Comparison of ENCODE assay signal across 16 cellular contexts in genomic region chr1:178954291-178954690, GRCh38.
DNase-seq lines count a peak whose midpoint lies in the region; ATAC-seq, FAIRE-seq and TF ChIP-seq lines count a peak whose summit lies in the region.
"Had no signal": no experiment of that assay in that cellular context is flagged by ENCODE, and none has a peak within 500 bp of the region (broad histone marks: within the 10 kb centered on the region; RNA-seq: fewer than 3 reads in every experiment).

No MANE protein-coding gene starts in this region.

- BruUV-seq in K562 (replicated peaks; lab: Mats Ljungman, UMichigan): no TSS peak

- no peaks in the 10 kb centered on the region for H3K36me3 ChIP-seq in GM23338 (ENCODE audit: insufficient read depth)
- H3K36me3 ChIP-seq in K562 (ENCODE audit: control insufficient read depth, insufficient read depth, low read length): no peaks in the 10 kb centered on the region
- H3K36me3 ChIP-seq in gastroesophageal sphincter: no peaks in the 10 kb centered on the region
- no peaks in the 10 kb centered on the region for H3K36me3 ChIP-seq in sigmoid colon

- no peak overlapping the region for H3K27ac Mint-ChIP-seq in GM23338
- H3K27ac Mint-ChIP-seq: CD4-positive, CD25-positive, alpha-beta regulatory T cell had no signal

- CTCF ChIA-PET in K562 (lab: Yijun Ruan, JAX; ENCODE audit: low intra/inter-chr PET ratio): no interaction called here

- H3K4me1 Mint-ChIP-seq in GM23338: no peaks in the 10 kb centered on the region

- DNase-seq in GM23338 (ENCODE audit: low spot score): no peak
- no peak for DNase-seq in K562 (ENCODE audit: extremely low read depth in 1 of 4, low spot score in 3 of 4)
- no peak for DNase-seq in sigmoid colon
- no peak for DNase-seq in GM10266 (ENCODE audit: extremely low spot score)
- DNase-seq in left colon: no peak
- DNase-seq: CD4-positive, CD25-positive, alpha-beta regulatory T cell; DMS53; NCI-H1930; NCI-H2171; NCI-H748 treated with DMSO at 0.1 percent for 48 hours had no signal

- no peaks in the 10 kb centered on the region for H3K4me1 ChIP-seq in GM23338 (ENCODE audit: insufficient read depth)
- peaks cover 0 to 3% of the 10 kb centered on the region in 2 experiments; a peak in 2 of 5 replicates for H3K4me1 ChIP-seq in K562 (replicated peaks in 1 of 2; ENCODE audit: control insufficient read depth in 2 of 2, insufficient read depth in 2 of 2, low read length in 2 of 2)
- peaks cover 0 to 44% (median 26%) of the 10 kb centered on the region in 3 donors for H3K4me1 ChIP-seq in gastroesophageal sphincter
- H3K4me1 ChIP-seq in sigmoid colon: peaks cover 0 to 57% (median 51%) of the 10 kb centered on the region in 4 donors
- H3K4me1 ChIP-seq: A549 had no signal

- no peak for FAIRE-seq in K562 (lab: Jason Lieb, UNC)
- FAIRE-seq: A549, GM12878, GM18507, HTR-8/SVneo had no signal

- H3K4me3 Mint-ChIP-seq in GM23338: no peak overlapping the region
- H3K4me3 Mint-ChIP-seq: CD4-positive, CD25-positive, alpha-beta regulatory T cell had no signal

- POLR2A ChIA-PET in K562 (lab: Yijun Ruan, JAX): no interaction called here

- H3K27ac ChIP-seq in GM23338 (ENCODE audit: low read depth) (no peak overlapping the region), K562 (ENCODE audit: extremely low read depth, low read depth, low read length) (no peak overlapping the region), gastroesophageal sphincter (peak overlapping the region in 3 of 4 donors; percentile 68 to 77 (median 69)), sigmoid colon (peak overlapping the region; percentile 58 to 74 (median 72))
- H3K27ac ChIP-seq: A549 had no signal

- H3K9ac ChIP-seq in K562 (ENCODE audit: insufficient read depth in 1 of 2, low read depth in 2 of 2, low read length in 2 of 2): peak overlapping the region in 1 of 2 experiments; percentile 42; a peak in 1 of 4 replicates

- no peaks in the 10 kb centered on the region for H3F3A ChIP-seq in GM23338 (replicated peaks; ENCODE audit: low read depth)

- no peaks in the 10 kb centered on the region; the same call in 1 of the 2 replicates for H3K9me2 ChIP-seq in GM23338 (ENCODE audit: insufficient read depth)

- no peak overlapping the region for H3K4me2 ChIP-seq in GM23338
- no peak overlapping the region for H3K4me2 ChIP-seq in K562 (ENCODE audit: insufficient read depth, low read length)
- H3K4me2 ChIP-seq: A549 had no signal

- intact Hi-C loops in K562 (cut with micrococcal nuclease) (no loop called here), sigmoid colon (cut with DNase I) (loop anchor here (5.0 kb wide), 1 partner anchor 48 kb away; no protein-coding TSS in a partner anchor), left colon (cut with DNase I, micrococcal nuclease) (no loop called here)

- 7% methylated on average over 14 of the region's 14 CpGs for whole genome bisulfite sequencing in K562 (ENCODE audit: insufficient coverage, low coverage, missing lambda C conversion rate)
- 82 to 100% methylated on average over 1 to 7 of the region's 14 CpGs for WGBS in gastroesophageal sphincter (ENCODE audit: low coverage in 1 of 2), 2 donors
- WGBS in sigmoid colon, 2 donors: 93 to 96% methylated on average over 14 of the region's 14 CpGs

- in situ Hi-C loops in K562 (cut with MboI): no loop called here

- TF ChIP-seq POLR2A in K562 (conservative IDR thresholded peaks at IDR 0.05) (no peak), gastroesophageal sphincter (IDR thresholded peaks at IDR 0.05) (no peak), sigmoid colon (IDR thresholded peaks at IDR 0.05) (no peak)

- no peaks in the 10 kb centered on the region for H3K9me1 ChIP-seq in K562 (ENCODE audit: control insufficient read depth, insufficient read depth, low read length)

- H4K20me1 ChIP-seq in GM23338 (replicated peaks; ENCODE audit: insufficient read depth) (no peaks in the 10 kb centered on the region), K562 (replicated peaks; ENCODE audit: control insufficient read depth, insufficient read depth, low read length) (peaks cover 6% of the 10 kb centered on the region; the same call in 1 of the 2 replicates)

- no peaks in the 10 kb centered on the region; the same call in 2 of the 3 replicates for H3K9me3 Mint-ChIP-seq in GM23338
- H3K9me3 Mint-ChIP-seq: CD4-positive, CD25-positive, alpha-beta regulatory T cell had no signal

- H3K79me2 ChIP-seq in GM23338 (replicated peaks; ENCODE audit: insufficient read depth): no peaks in the 10 kb centered on the region
- H3K79me2 ChIP-seq in K562 (ENCODE audit: control insufficient read depth, insufficient read depth, low read length): no peaks in the 10 kb centered on the region

- no peak for TF ChIP-seq RAD21 in K562 (CRISPR knock-in tag; conservative IDR thresholded peaks at IDR 0.05 in 1 of 2, IDR thresholded peaks at IDR 0.05 in 1 of 2)

- no peaks in the 10 kb centered on the region for H3K36me3 Mint-ChIP-seq in GM23338 (ENCODE audit: low read depth)
- H3K36me3 Mint-ChIP-seq: CD4-positive, CD25-positive, alpha-beta regulatory T cell had no signal

- H3K4me3 ChIP-seq in GM23338: no peak overlapping the region
- no peak overlapping the region for H3K4me3 ChIP-seq in K562
- no peak overlapping the region for H3K4me3 ChIP-seq in gastroesophageal sphincter
- H3K4me3 ChIP-seq in sigmoid colon: no peak overlapping the region
- H3K4me3 ChIP-seq: A549, GM12878 had no signal

- no peaks in the 10 kb centered on the region for H3K9me3 ChIP-seq in K562 (replicated peaks; ENCODE audit: control insufficient read depth, insufficient read depth, low read depth, low read length)
- H3K9me3 ChIP-seq in gastroesophageal sphincter: no peaks in the 10 kb centered on the region
- no peaks in the 10 kb centered on the region for H3K9me3 ChIP-seq in sigmoid colon
- H3K9me3 ChIP-seq: A549 had no signal

- peak overlapping the region; percentile 52; the same call in 1 of the 2 replicates for H2AFZ ChIP-seq in GM23338
- H2AFZ ChIP-seq in K562 (ENCODE audit: low read depth, low read length): no peak overlapping the region

- ATAC-seq in GM23338 (no peak), K562 (no peak; the same call in 2 of the 3 replicates), gastroesophageal sphincter (no peak), GM19452 (IDR thresholded peaks at IDR 0.05; ENCODE audit: unreplicated experiment) (no peak), left colon (no peak)
- ATAC-seq: GM12878 had no signal

- H3K27me3 Mint-ChIP-seq in GM23338 (ENCODE audit: insufficient read depth, low read depth, poor library complexity): no peaks in the 10 kb centered on the region
- H3K27me3 Mint-ChIP-seq: CD4-positive, CD25-positive, alpha-beta regulatory T cell had no signal

- no peak for TF ChIP-seq EP300 in K562 (IDR thresholded peaks at IDR 0.05; ENCODE audit: low read length)
- no peak for TF ChIP-seq EP300 in gastroesophageal sphincter (IDR thresholded peaks at IDR 0.05)
- TF ChIP-seq EP300 in sigmoid colon (IDR thresholded peaks at IDR 0.05): no peak

- TF ChIP-seq CTCF in GM23338 (conservative IDR thresholded peaks at IDR 0.05; ENCODE audit: low read depth in 2 of 2): no peak
- TF ChIP-seq CTCF in K562 (IDR thresholded peaks at IDR 0.05 in 2 of 3, conservative IDR thresholded peaks at IDR 0.05 in 1 of 3; ENCODE audit: insufficient read depth in 2 of 3, low read depth in 1 of 3, low read length in 3 of 3): no peak
- no peak for TF ChIP-seq CTCF in gastroesophageal sphincter (IDR thresholded peaks at IDR 0.05)
- no peak for TF ChIP-seq CTCF in sigmoid colon (IDR thresholded peaks at IDR 0.05)
- TF ChIP-seq CTCF in GM10266 (IDR thresholded peaks at IDR 0.05; ENCODE audit: control insufficient read depth, insufficient read depth, low read depth, missing control alignments): no peak

- H3K27me3 ChIP-seq in GM23338 (ENCODE audit: insufficient read depth) (no peaks in the 10 kb centered on the region), K562 (ENCODE audit: control insufficient read depth in 2 of 2, insufficient read depth in 2 of 2, low read length in 2 of 2) (peaks cover 37 to 67% of the 10 kb centered on the region in 2 experiments), gastroesophageal sphincter (no peaks in the 10 kb centered on the region), sigmoid colon (no peaks in the 10 kb centered on the region)

TF ChIP-seq in GM23338, 12 proteins besides CTCF, POLR2A, EP300 and RAD21 (continues in another document):
- no peak for TF ChIP-seq EZH2phosphoT487 (IDR thresholded peaks at IDR 0.05; ENCODE audit: unreplicated experiment)

TF ChIP-seq in K562, 482 proteins besides CTCF, POLR2A, EP300 and RAD21:
- no peak for TF ChIP-seq BRCA1 (IDR thresholded peaks at IDR 0.05)
- no peak for TF ChIP-seq BRCA1 (CRISPR knock-in tag; IDR thresholded peaks at IDR 0.05)
- TF ChIP-seq EZH2 (IDR thresholded peaks at IDR 0.05; ENCODE audit: borderline replicate concordance, low read depth, low read length): 0 out of 2 replicates have a peak, but pooled peaks have one; percentile 56

Comparison
In these comparisons a context has a peak if more than half of its experiments do, and no peak if none do; other contexts are left out.
1. H3K27ac ChIP-seq: peak in gastroesophageal sphincter (3 of 4) and sigmoid colon (4 of 4); none in GM23338 (single experiment) and K562 (single experiment).